ENCODE assay signal across 18 cellular contexts in genomic region chr4:136664988-136665387, GRCh38.
"Had no signal": no experiment of that assay in that cellular context is flagged by ENCODE, and none has a peak within 500 bp of the region (broad histone marks: within the 10 kb centered on the region; RNA-seq: fewer than 3 reads in every experiment).

No MANE protein-coding gene starts in this region.

- DNase-seq: activated B cell treated with CpG ODN at 0.5 μM for 24 hours; activated CD4-positive, alpha-beta T cell treated with anti-CD3 and anti-CD28 coated beads for 48 hours; activated CD8-positive, alpha-beta memory T cell treated with anti-CD3 and anti-CD28 coated beads, Interleukin-2, amount 50 U/mL, for 4 hours; activated effector memory CD4-positive, alpha-beta T cell treated with Interleukin-2 at 50 U/mL for 16 hours; activated naive CD4-positive, alpha-beta T cell treated with anti-CD3 and anti-CD28 coated beads, Interleukin-2, amount 50 U/mL, for 16 hours; activated T-cell treated with anti-CD3 and anti-CD28 coated beads, Interleukin-2, amount 50 U/mL, for 4 hours; dermis blood vessel endothelial cell; effector memory CD4-positive, alpha-beta T cell; heart left ventricle; immature natural killer cell; naive thymus-derived CD4-positive, alpha-beta T cell; right cardiac atrium; stimulated activated CD4-positive, alpha-beta T cell treated with anti-CD3 and anti-CD28 coated beads, Interleukin-2, amount 100 ng/mL, for 24 hours; stimulated activated naive CD4-positive, alpha-beta T cell treated with Interleukin-2 at 50 U/mL for 16 hours; T-helper 1 cell; T-helper 9 cell; thyroid gland had no signal

- ATAC-seq: activated T-cell treated with anti-CD3 and anti-CD28 coated beads, Interleukin-2, amount 50 U/mL, for 4 hours; gastroesophageal sphincter; heart left ventricle; naive thymus-derived CD4-positive, alpha-beta T cell; right cardiac atrium had no signal
